8 cellular contexts compared by ENCODE assay signal in the genomic region with DNA sequence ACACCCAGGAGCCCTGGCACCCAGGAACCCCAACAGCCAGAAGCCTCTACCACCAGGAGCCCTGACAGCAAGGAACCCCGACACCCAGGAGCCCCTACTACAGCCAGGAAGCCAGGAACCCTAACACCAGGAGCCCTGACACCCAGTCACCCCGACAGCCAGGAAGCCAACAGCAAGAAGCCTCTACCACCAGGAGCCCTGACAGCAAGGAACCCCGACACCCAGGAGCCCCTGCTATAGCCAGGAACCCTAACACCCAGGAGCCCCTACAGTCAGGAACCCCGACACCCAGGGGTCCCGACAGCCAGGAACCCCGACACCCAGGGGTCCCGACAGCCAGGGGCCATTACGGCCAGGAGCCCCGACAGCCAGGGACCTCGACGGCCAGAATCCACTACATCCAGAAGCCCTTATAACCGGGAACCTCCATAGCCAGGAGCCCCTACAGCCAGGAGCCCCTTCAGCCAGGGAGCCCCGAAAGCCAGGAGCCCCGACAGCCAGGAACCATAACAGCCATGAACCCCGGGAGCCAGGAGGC. TPM values are rescaled to one million over a fixed set of nuclear protein-coding genes. Genes with fewer than 3 reads are reported as not detected.
DNase-seq lines count a peak whose midpoint lies in the region; ATAC-seq and TF ChIP-seq lines count a peak whose summit lies in the region.

No MANE protein-coding gene starts in this region.

- H3K4me3 ChIP-seq in effector memory CD4-positive, alpha-beta T cell (ENCODE audit: insufficient read depth, low read depth, low read length, poor library complexity, severe bottlenecking): peak overlapping the region; percentile 90

- peak overlapping the region; percentile 19 for H3K27ac Mint-ChIP-seq in neural crest cell (ENCODE audit: unreplicated experiment)

- peak overlapping the region; percentile 75 for H3K27ac ChIP-seq in KOPT-K1 (ENCODE audit: low read depth, low read length, poor library complexity, severe bottlenecking)
- peak overlapping the region; percentile 78 for H3K27ac ChIP-seq in effector memory CD4-positive, alpha-beta T cell (ENCODE audit: insufficient read depth, low read length, poor library complexity, severe bottlenecking)

- H3K4me1 Mint-ChIP-seq in neural crest cell: peaks cover 23% of the 10 kb centered on the region

- peaks cover 14% of the 10 kb centered on the region for H3K36me3 ChIP-seq in KOPT-K1 (ENCODE audit: insufficient read depth, low read length)
- no peaks in the 10 kb centered on the region for H3K36me3 ChIP-seq in effector memory CD4-positive, alpha-beta T cell (ENCODE audit: control insufficient read depth, insufficient read depth, low read length)

- peak overlapping the region; percentile 90 for H3K4me3 Mint-ChIP-seq in neural crest cell

- no peaks in the 10 kb centered on the region for H3K27me3 Mint-ChIP-seq in neural crest cell (ENCODE audit: low read depth)

- H3K9me3 Mint-ChIP-seq in neural crest cell: no peaks in the 10 kb centered on the region

- H3K9me3 ChIP-seq in KOPT-K1 (ENCODE audit: insufficient read depth, low read length, poor library complexity, severe bottlenecking): no peaks in the 10 kb centered on the region
- H3K9me3 ChIP-seq in effector memory CD4-positive, alpha-beta T cell (ENCODE audit: control insufficient read depth, low read length): no peaks in the 10 kb centered on the region

- H3K36me3 Mint-ChIP-seq in neural crest cell (ENCODE audit: low read depth): peaks cover 6% of the 10 kb centered on the region

- H3K27me3 ChIP-seq in effector memory CD4-positive, alpha-beta T cell (replicated peaks; ENCODE audit: control insufficient read depth, insufficient read depth, low read length, poor library complexity, severe bottlenecking): no peaks in the 10 kb centered on the region

- H3K4me1 ChIP-seq in effector memory CD4-positive, alpha-beta T cell (ENCODE audit: control insufficient read depth, insufficient read depth, low read length, poor library complexity, severe bottlenecking): peaks cover 17% of the 10 kb centered on the region

- no peak for TF ChIP-seq CTCF in neural crest cell (conservative IDR thresholded peaks at IDR 0.05)

- peak; percentile 13 for ATAC-seq in GM21423 (IDR thresholded peaks at IDR 0.05; ENCODE audit: unreplicated experiment)
- no peak for ATAC-seq in GM18909 (IDR thresholded peaks at IDR 0.05; ENCODE audit: poor library complexity, unreplicated experiment)

- no peak for DNase-seq in effector memory CD4-positive, alpha-beta T cell
- DNase-seq in neural crest cell (ENCODE audit: low read depth, low spot score): peak; percentile 15
- DNase-seq in AG08396 (ENCODE audit: low spot score): no peak
- no peak for DNase-seq in stimulated activated CD8-positive, alpha-beta memory T cell treated with anti-CD3 and anti-CD28 coated beads, Interleukin-4, amount 100 ng/mL, for 48 hours
- no peak for DNase-seq in NCI-H524 treated with DMSO at 0.1 percent for 48 hours (lab: John Stamatoyannopoulos, UW)

RNA-seq across cellular contexts. Expression of gene GLRX3, which starts 0.4 kb away (rescaled TPM):
- total RNA-seq in neural crest cell: 121 and 124 TPM in 2 replicates

RNA-seq across cellular contexts. Expression of gene C10orf143, which starts 25.1 kb away (rescaled TPM):
- 2.7 TPM in 2 replicates for total RNA-seq in neural crest cell
